In genomic region chr12:56413392-56413791, GRCh38 we compare ENCODE assay signal across 1 cellular context.
TF ChIP-seq lines count a peak whose summit lies in the region.

No MANE protein-coding gene starts in this region.

TF ChIP-seq in K562, 482 proteins besides CTCF, POLR2A, EP300 and RAD21:
- TF ChIP-seq MBD2 (IDR thresholded peaks at IDR 0.05; ENCODE audit: borderline replicate concordance, low read depth) (no peak), POLR2G (IDR thresholded peaks at IDR 0.05; ENCODE audit: low read depth, low read length) (peak; percentile 47), ZC3H4 (CRISPR knock-in tag; IDR thresholded peaks at IDR 0.05; ENCODE audit: borderline replicate concordance) (no peak)
